Comparison of ENCODE assay signal across 8 cellular contexts in genomic region chr2:218567797-218568189, GRCh38. TPM values are rescaled to one million over a fixed set of nuclear protein-coding genes. Genes with fewer than 3 reads are reported as not detected.
A peak's percentile ranks its signal among the peaks of the same experiment; 100 is the strongest.
DNase-seq lines count a peak whose midpoint lies in the region; ATAC-seq lines count a peak whose summit lies in the region.

No MANE protein-coding gene starts in this region.

- no peaks in the 10 kb centered on the region for H3K27me3 ChIP-seq in iPS-18a (ENCODE audit: control insufficient read depth, insufficient read depth, low read length)

- H3K27ac ChIP-seq in iPS-18a (ENCODE audit: low read length): no peak overlapping the region

- H3K27me3 Mint-ChIP-seq in activated naive CD8-positive, alpha-beta T cell: no peaks in the 10 kb centered on the region
- H3K27me3 Mint-ChIP-seq in stimulated activated memory B cell treated with anti-CD40 and anti-IgM and Interleukin-4, amounts not matched to agents 10 μg/mL and 1 μg/mL and 100 μg/mL, for 72 hours: no peaks in the 10 kb centered on the region

- H3K9ac ChIP-seq in iPS-18a (ENCODE audit: low read length): peak overlapping the region; percentile 98

- peak overlapping the region; percentile 100 for H3K27ac Mint-ChIP-seq in activated naive CD8-positive, alpha-beta T cell
- H3K27ac Mint-ChIP-seq in stimulated activated memory B cell treated with anti-CD40 and anti-IgM and Interleukin-4, amounts not matched to agents 10 μg/mL and 1 μg/mL and 100 μg/mL, for 72 hours: peak overlapping the region; percentile 94

- no peaks in the 10 kb centered on the region for H3K9me3 Mint-ChIP-seq in activated naive CD8-positive, alpha-beta T cell (ENCODE audit: low read depth)
- H3K9me3 Mint-ChIP-seq in stimulated activated memory B cell treated with anti-CD40 and anti-IgM and Interleukin-4, amounts not matched to agents 10 μg/mL and 1 μg/mL and 100 μg/mL, for 72 hours: no peaks in the 10 kb centered on the region

- peaks cover 23% of the 10 kb centered on the region for H3K4me1 ChIP-seq in iPS-18a (ENCODE audit: control insufficient read depth, low read depth, low read length)

- H3K4me3 ChIP-seq in Jurkat, Clone E6-1 (ENCODE audit: low read length): peak overlapping the region; percentile 96
- peak overlapping the region; percentile 85 for H3K4me3 ChIP-seq in iPS-18a (ENCODE audit: low read length)

- no peaks in the 10 kb centered on the region for H3K9me3 ChIP-seq in iPS-18a (ENCODE audit: control insufficient read depth, low read depth, low read length)

- H3K4me1 Mint-ChIP-seq in activated naive CD8-positive, alpha-beta T cell (ENCODE audit: low read depth): peaks cover 60% of the 10 kb centered on the region
- peaks cover 63% of the 10 kb centered on the region for H3K4me1 Mint-ChIP-seq in stimulated activated memory B cell treated with anti-CD40 and anti-IgM and Interleukin-4, amounts not matched to agents 10 μg/mL and 1 μg/mL and 100 μg/mL, for 72 hours

- peaks cover 19% of the 10 kb centered on the region for H3K36me3 ChIP-seq in iPS-18a (ENCODE audit: control insufficient read depth, low read depth, low read length)

- ATAC-seq in GM21723 (IDR thresholded peaks at IDR 0.05; ENCODE audit: unreplicated experiment): peak; percentile 44
- peak; percentile 67 for ATAC-seq in stimulated activated memory B cell treated with anti-CD40 and anti-IgM and Interleukin-4, amounts not matched to agents 10 μg/mL and 1 μg/mL and 100 μg/mL, for 72 hours

- peak overlapping the region; percentile 96 for H3K4me3 Mint-ChIP-seq in activated naive CD8-positive, alpha-beta T cell
- peak overlapping the region; percentile 89 for H3K4me3 Mint-ChIP-seq in stimulated activated memory B cell treated with anti-CD40 and anti-IgM and Interleukin-4, amounts not matched to agents 10 μg/mL and 1 μg/mL and 100 μg/mL, for 72 hours

- DNase-seq in NCI-H1436 (lab: John Stamatoyannopoulos, UW) (peak; percentile 75), NCI-H1436 treated with DMSO at 0.1 percent for 48 hours (lab: John Stamatoyannopoulos, UW) (no peak), cortex of kidney (lab: John Stamatoyannopoulos, UW) (no peak)
- no peak for DNase-seq in Jurkat, Clone E6-1 (ENCODE audit: low read depth, low spot score)

- H3K36me3 Mint-ChIP-seq in activated naive CD8-positive, alpha-beta T cell: peaks cover 9% of the 10 kb centered on the region
- peaks cover 31% of the 10 kb centered on the region for H3K36me3 Mint-ChIP-seq in stimulated activated memory B cell treated with anti-CD40 and anti-IgM and Interleukin-4, amounts not matched to agents 10 μg/mL and 1 μg/mL and 100 μg/mL, for 72 hours

RNA-seq across cellular contexts. Expression of gene USP37, which starts 0.4 kb away (rescaled TPM):
- polyA plus RNA-seq in Jurkat, Clone E6-1 (2012; ENCODE audit: insufficient read depth, insufficient read length): 10.0 TPM

RNA-seq across cellular contexts. Expression of gene CNOT9, which starts 0.8 kb away (rescaled TPM):
- 76.6 TPM for polyA plus RNA-seq in Jurkat, Clone E6-1 (2012; ENCODE audit: insufficient read depth, insufficient read length)

RNA-seq across cellular contexts. Expression of gene PLCD4, which starts 39.9 kb away (rescaled TPM):
- polyA plus RNA-seq in Jurkat, Clone E6-1 (2012; ENCODE audit: insufficient read depth, insufficient read length): 6.3 TPM
